8 cellular contexts compared by ENCODE assay signal in the genomic region with DNA sequence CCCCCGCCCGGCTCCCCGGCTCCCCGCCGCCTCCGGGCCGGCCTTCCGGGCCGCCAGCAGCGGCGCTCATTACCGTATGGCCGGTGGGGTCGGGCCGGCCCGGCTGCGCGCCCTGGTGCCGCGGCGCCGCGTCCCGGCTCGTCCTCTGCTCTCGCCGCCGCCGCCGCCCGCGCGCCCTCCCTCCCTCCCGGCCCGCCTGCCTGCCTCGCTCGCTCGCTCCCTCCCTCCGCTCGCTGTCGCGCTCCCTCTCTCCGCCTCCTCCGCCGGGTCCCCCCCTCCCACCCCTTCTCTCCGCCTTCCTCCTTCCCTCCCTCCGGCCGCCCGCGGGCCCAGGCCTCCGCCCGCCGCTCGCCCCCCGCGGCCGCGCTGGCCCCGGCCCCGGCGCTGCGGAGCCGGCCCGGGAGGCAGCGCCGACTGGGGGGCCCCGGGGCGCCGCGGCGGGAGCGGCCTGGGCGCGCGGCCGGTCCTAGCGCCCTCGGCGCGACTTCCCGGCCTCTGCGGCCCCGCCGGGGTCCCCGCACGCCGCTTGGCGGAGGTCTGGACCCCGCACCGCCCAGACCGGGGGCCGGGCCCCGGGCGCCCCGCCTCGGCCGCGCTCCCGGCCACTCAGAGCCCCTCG. TPM values are rescaled to one million over a fixed set of nuclear protein-coding genes. Genes with fewer than 3 reads are reported as not detected.
DNase-seq lines count a peak whose midpoint lies in the region; ATAC-seq and TF ChIP-seq lines count a peak whose summit lies in the region.

A gene (minus strand): TSS at position 173 of the 619 bp plus-strand sequence. CDS start 27,941 bp downstream, outside the sequence.

- in situ Hi-C loops in astrocyte of the spinal cord (cut with HindIII; ENCODE audit: low sequenced_read_pairs), result no loop called here

- ATAC-seq in GM21786 (IDR thresholded peaks at IDR 0.05; ENCODE audit: unreplicated experiment), result peak; percentile 18

- peak; percentile 54 for DNase-seq in ELR (ENCODE audit: low read depth)
- DNase-seq in Karpas-422, result peak; percentile 69
- DNase-seq in astrocyte of the spinal cord (ENCODE audit: low read depth, low spot score), result peak; percentile 66
- peak; percentile 79 for DNase-seq in hepatic stellate cell (ENCODE audit: low spot score)
- peak; percentile 67 for DNase-seq in prostate gland (ENCODE audit: low spot score)
- no peak for DNase-seq in amniotic stem cell (lab: John Stamatoyannopoulos, UW)

- H3K27ac ChIP-seq in Karpas-422 (ENCODE audit: low read length) (no peak within 1 kb of the TSS), prostate gland (peak within 1 kb of the TSS; percentile 81 to 85)

- H3K27ac Mint-ChIP-seq in T-helper 1 cell treated with Interleukin-12 subunit alpha and Interleukin-12 subunit beta and Interleukin-4 antibody, amounts not matched to agents 30 μg/mL and 1 μg/mL, for 36 hours, result peak within 1 kb of the TSS; percentile 82

- H3K4me2 ChIP-seq in Karpas-422 (ENCODE audit: low read depth, low read length, poor library complexity, severe bottlenecking), result peak within 1 kb of the TSS; percentile 72

- peaks cover 9% of the 10 kb centered on the region; the same call in 1 of the 2 replicates for H4K20me1 ChIP-seq in Karpas-422 (ENCODE audit: insufficient read depth, low read depth, low read length)

- peak within 1 kb of the TSS; percentile 64; the same call in 1 of the 2 replicates for H3K4me3 ChIP-seq in Karpas-422 (ENCODE audit: low read length)
- H3K4me3 ChIP-seq in astrocyte of the spinal cord (ENCODE audit: low read depth, low read length), result peak within 1 kb of the TSS; percentile 44
- peak within 1 kb of the TSS; percentile 73 to 75 for H3K4me3 ChIP-seq in prostate gland

- peaks cover under 1% of the 10 kb centered on the region for H3K36me3 Mint-ChIP-seq in T-helper 1 cell treated with Interleukin-12 subunit alpha and Interleukin-12 subunit beta and Interleukin-4 antibody, amounts not matched to agents 30 μg/mL and 1 μg/mL, for 36 hours (ENCODE audit: low read depth)

- peak within 1 kb of the TSS; percentile 84 for H3K4me3 Mint-ChIP-seq in T-helper 1 cell treated with Interleukin-12 subunit alpha and Interleukin-12 subunit beta and Interleukin-4 antibody, amounts not matched to agents 30 μg/mL and 1 μg/mL, for 36 hours

- H3K9me3 Mint-ChIP-seq in T-helper 1 cell treated with Interleukin-12 subunit alpha and Interleukin-12 subunit beta and Interleukin-4 antibody, amounts not matched to agents 30 μg/mL and 1 μg/mL, for 36 hours, result no peaks in the 10 kb centered on the region

- no peaks in the 10 kb centered on the region for H3K9me3 ChIP-seq in Karpas-422 (ENCODE audit: low read length)
- no peaks in the 10 kb centered on the region for H3K9me3 ChIP-seq in prostate gland

- intact Hi-C loops in prostate gland (cut with DNase I), result loop anchor here (1.0 to 10.0 kb wide), 3 partner anchors 33 to 323 kb away; no protein-coding TSS in a partner anchor

- no peaks in the 10 kb centered on the region for H3K4me1 ChIP-seq in Karpas-422 (ENCODE audit: low read length)
- H3K4me1 ChIP-seq in prostate gland (replicated peaks), result peaks cover 5% of the 10 kb centered on the region

- peaks cover 25% of the 10 kb centered on the region for H3K4me1 Mint-ChIP-seq in T-helper 1 cell treated with Interleukin-12 subunit alpha and Interleukin-12 subunit beta and Interleukin-4 antibody, amounts not matched to agents 30 μg/mL and 1 μg/mL, for 36 hours (ENCODE audit: low read depth)

- H2AFZ ChIP-seq in Karpas-422 (ENCODE audit: low read length), result no peak within 1 kb of the TSS; the same call in 1 of the 2 replicates

- peaks cover 3% of the 10 kb centered on the region for H3K27me3 Mint-ChIP-seq in T-helper 1 cell treated with Interleukin-12 subunit alpha and Interleukin-12 subunit beta and Interleukin-4 antibody, amounts not matched to agents 30 μg/mL and 1 μg/mL, for 36 hours (ENCODE audit: low read depth)

- H3K9me2 ChIP-seq in Karpas-422 (replicated peaks; ENCODE audit: insufficient read depth, low read length), result no peaks in the 10 kb centered on the region

- H3K36me3 ChIP-seq in Karpas-422 (ENCODE audit: insufficient read depth, low read length), result no peaks in the 10 kb centered on the region
- H3K36me3 ChIP-seq in prostate gland, result no peaks in the 10 kb centered on the region

- no peak for TF ChIP-seq CTCF in astrocyte of the spinal cord (IDR thresholded peaks at IDR 0.05; ENCODE audit: low read depth, low read length)
- no peak for TF ChIP-seq CTCF in prostate gland (IDR thresholded peaks at IDR 0.05)

- no peaks in the 10 kb centered on the region for H3K79me2 ChIP-seq in Karpas-422 (ENCODE audit: low read length)

- WGBS in prostate gland, result 2% methylated on average over 32 of the region's 100 CpGs

- peak within 1 kb of the TSS; percentile 60; the same call in 1 of the 2 replicates for H3K9ac ChIP-seq in Karpas-422 (ENCODE audit: low read length)

- H3K27me3 ChIP-seq in Karpas-422 (ENCODE audit: low read length) (no peaks in the 10 kb centered on the region), prostate gland (replicated peaks; ENCODE audit: insufficient read depth) (no peaks in the 10 kb centered on the region)

- TF ChIP-seq POLR2A in prostate gland (IDR thresholded peaks at IDR 0.05), result no peak

RNA-seq across cellular contexts. Expression of the gene that starts here (rescaled TPM):
- total RNA-seq in Karpas-422 (2014; rRNA removed; shearing (Covaris generic); ENCODE audit: low replicate concordance), result 0.97 and 1.6 TPM in 2 replicates
- total RNA-seq in prostate gland, result 10 to 100 TPM in 1 of 2 donors, 1 to 10 TPM in 1; 8.7 to 28.2 TPM
